ENCODE assay signal across 2 cellular contexts in the genomic region with DNA sequence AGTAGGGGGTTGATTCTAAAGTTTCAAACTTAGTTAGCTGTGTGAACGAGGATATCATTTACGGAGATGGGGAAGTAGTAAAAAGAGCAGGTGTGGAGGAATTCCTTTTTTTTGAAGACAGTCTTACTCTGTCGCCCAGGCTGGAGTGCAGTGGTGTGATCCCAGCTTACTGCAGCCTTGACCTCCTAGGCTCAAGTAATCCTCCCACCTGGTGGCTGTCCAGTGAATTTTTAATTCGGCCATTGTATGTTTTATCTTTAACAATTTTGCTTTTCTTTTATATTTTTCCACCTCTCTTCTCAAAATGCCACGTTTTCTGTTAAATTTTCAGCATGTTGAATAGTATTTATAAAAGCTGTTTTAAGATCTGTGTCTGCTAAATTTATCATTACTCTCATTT.
TF ChIP-seq lines count a peak whose summit lies in the region.

No MANE protein-coding gene starts in this region.

TF ChIP-seq in HepG2, 621 proteins besides CTCF, POLR2A, EP300 and RAD21 (continues in another document):
- TF ChIP-seq KDM2A (CRISPR knock-in tag; IDR thresholded peaks at IDR 0.05; ENCODE audit: borderline replicate concordance, low read depth) (no peak), GABPA (IDR thresholded peaks at IDR 0.05; ENCODE audit: low read depth, low read length) (no peak), GABPA (CRISPR knock-in tag; IDR thresholded peaks at IDR 0.05; ENCODE audit: low read depth) (no peak), ZNF383 (CRISPR knock-in tag; IDR thresholded peaks at IDR 0.05; ENCODE audit: borderline replicate concordance) (no peak)
- TF ChIP-seq, protein P1, sequence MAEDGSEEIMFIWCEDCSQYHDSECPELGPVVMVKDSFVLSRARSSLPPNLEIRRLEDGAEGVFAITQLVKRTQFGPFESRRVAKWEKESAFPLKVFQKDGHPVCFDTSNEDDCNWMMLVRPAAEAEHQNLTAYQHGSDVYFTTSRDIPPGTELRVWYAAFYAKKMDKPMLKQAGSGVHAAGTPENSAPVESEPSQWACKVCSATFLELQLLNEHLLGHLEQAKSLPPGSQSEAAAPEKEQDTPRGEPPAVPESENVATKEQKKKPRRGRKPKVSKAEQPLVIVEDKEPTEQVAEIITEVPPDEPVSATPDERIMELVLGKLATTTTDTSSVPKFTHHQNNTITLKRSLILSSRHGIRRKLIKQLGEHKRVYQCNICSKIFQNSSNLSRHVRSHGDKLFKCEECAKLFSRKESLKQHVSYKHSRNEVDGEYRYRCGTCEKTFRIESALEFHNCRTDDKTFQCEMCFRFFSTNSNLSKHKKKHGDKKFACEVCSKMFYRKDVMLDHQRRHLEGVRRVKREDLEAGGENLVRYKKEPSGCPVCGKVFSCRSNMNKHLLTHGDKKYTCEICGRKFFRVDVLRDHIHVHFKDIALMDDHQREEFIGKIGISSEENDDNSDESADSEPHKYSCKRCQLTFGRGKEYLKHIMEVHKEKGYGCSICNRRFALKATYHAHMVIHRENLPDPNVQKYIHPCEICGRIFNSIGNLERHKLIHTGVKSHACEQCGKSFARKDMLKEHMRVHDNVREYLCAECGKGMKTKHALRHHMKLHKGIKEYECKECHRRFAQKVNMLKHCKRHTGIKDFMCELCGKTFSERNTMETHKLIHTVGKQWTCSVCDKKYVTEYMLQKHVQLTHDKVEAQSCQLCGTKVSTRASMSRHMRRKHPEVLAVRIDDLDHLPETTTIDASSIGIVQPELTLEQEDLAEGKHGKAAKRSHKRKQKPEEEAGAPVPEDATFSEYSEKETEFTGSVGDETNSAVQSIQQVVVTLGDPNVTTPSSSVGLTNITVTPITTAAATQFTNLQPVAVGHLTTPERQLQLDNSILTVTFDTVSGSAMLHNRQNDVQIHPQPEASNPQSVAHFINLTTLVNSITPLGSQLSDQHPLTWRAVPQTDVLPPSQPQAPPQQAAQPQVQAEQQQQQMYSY (CRISPR knock-in tag; IDR thresholded peaks at IDR 0.05), result no peak
- TF ChIP-seq, protein P2, sequence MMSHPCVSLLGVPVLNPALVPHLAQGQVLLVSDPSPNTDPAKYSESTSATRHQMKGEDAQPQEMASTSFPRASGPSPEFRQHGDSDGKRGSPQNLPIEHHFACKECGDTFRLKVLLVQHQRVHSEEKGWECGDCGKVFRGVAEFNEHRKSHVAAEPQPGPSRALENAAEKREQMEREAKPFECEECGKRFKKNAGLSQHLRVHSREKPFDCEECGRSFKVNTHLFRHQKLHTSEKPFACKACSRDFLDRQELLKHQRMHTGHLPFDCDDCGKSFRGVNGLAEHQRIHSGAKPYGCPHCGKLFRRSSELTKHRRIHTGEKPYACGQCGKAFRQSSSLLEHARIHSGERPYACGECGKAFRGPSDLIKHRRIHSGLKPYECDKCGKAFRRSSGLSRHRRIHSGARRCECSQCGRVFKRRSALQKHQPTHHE (CRISPR knock-in tag; IDR thresholded peaks at IDR 0.05; ENCODE audit: borderline replicate concordance), result no peak
- TF ChIP-seq, protein P3, sequence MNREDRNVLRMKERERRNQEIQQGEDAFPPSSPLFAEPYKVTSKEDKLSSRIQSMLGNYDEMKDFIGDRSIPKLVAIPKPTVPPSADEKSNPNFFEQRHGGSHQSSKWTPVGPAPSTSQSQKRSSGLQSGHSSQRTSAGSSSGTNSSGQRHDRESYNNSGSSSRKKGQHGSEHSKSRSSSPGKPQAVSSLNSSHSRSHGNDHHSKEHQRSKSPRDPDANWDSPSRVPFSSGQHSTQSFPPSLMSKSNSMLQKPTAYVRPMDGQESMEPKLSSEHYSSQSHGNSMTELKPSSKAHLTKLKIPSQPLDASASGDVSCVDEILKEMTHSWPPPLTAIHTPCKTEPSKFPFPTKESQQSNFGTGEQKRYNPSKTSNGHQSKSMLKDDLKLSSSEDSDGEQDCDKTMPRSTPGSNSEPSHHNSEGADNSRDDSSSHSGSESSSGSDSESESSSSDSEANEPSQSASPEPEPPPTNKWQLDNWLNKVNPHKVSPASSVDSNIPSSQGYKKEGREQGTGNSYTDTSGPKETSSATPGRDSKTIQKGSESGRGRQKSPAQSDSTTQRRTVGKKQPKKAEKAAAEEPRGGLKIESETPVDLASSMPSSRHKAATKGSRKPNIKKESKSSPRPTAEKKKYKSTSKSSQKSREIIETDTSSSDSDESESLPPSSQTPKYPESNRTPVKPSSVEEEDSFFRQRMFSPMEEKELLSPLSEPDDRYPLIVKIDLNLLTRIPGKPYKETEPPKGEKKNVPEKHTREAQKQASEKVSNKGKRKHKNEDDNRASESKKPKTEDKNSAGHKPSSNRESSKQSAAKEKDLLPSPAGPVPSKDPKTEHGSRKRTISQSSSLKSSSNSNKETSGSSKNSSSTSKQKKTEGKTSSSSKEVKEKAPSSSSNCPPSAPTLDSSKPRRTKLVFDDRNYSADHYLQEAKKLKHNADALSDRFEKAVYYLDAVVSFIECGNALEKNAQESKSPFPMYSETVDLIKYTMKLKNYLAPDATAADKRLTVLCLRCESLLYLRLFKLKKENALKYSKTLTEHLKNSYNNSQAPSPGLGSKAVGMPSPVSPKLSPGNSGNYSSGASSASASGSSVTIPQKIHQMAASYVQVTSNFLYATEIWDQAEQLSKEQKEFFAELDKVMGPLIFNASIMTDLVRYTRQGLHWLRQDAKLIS (CRISPR knock-in tag; IDR thresholded peaks at IDR 0.05), result no peak
- TF ChIP-seq, protein P4, sequence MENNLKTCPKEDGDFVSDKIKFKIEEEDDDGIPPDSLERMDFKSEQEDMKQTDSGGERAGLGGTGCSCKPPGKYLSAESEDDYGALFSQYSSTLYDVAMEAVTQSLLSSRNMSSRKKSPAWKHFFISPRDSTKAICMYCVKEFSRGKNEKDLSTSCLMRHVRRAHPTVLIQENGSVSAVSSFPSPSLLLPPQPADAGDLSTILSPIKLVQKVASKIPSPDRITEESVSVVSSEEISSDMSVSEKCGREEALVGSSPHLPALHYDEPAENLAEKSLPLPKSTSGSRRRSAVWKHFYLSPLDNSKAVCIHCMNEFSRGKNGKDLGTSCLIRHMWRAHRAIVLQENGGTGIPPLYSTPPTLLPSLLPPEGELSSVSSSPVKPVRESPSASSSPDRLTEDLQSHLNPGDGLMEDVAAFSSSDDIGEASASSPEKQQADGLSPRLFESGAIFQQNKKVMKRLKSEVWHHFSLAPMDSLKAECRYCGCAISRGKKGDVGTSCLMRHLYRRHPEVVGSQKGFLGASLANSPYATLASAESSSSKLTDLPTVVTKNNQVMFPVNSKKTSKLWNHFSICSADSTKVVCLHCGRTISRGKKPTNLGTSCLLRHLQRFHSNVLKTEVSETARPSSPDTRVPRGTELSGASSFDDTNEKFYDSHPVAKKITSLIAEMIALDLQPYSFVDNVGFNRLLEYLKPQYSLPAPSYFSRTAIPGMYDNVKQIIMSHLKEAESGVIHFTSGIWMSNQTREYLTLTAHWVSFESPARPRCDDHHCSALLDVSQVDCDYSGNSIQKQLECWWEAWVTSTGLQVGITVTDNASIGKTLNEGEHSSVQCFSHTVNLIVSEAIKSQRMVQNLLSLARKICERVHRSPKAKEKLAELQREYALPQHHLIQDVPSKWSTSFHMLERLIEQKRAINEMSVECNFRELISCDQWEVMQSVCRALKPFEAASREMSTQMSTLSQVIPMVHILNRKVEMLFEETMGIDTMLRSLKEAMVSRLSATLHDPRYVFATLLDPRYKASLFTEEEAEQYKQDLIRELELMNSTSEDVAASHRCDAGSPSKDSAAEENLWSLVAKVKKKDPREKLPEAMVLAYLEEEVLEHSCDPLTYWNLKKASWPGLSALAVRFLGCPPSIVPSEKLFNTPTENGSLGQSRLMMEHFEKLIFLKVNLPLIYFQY (CRISPR knock-in tag; IDR thresholded peaks at IDR 0.05; ENCODE audit: borderline replicate concordance), result no peak

TF ChIP-seq in K562, 482 proteins besides CTCF, POLR2A, EP300 and RAD21:
- TF ChIP-seq, protein P5, sequence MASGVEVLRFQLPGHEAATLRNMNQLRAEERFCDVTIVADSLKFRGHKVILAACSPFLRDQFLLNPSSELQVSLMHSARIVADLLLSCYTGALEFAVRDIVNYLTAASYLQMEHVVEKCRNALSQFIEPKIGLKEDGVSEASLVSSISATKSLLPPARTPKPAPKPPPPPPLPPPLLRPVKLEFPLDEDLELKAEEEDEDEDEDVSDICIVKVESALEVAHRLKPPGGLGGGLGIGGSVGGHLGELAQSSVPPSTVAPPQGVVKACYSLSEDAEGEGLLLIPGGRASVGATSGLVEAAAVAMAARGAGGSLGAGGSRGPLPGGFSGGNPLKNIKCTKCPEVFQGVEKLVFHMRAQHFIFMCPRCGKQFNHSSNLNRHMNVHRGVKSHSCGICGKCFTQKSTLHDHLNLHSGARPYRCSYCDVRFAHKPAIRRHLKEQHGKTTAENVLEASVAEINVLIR (CRISPR knock-in tag; IDR thresholded peaks at IDR 0.05), result no peak
- TF ChIP-seq KLF13 (tag; IDR thresholded peaks at IDR 0.05; ENCODE audit: borderline replicate concordance, low read depth) (no peak), SMAD2 (IDR thresholded peaks at IDR 0.05; ENCODE audit: low read depth, low read length) (no peak), RBFOX2 (IDR thresholded peaks at IDR 0.05; ENCODE audit: low read depth, low read length) (no peak), HCFC1 (IDR thresholded peaks at IDR 0.05; ENCODE audit: low read depth, low read length) (no peak), MECOM (CRISPR knock-in tag; IDR thresholded peaks at IDR 0.05) (no peak), ZNF253 (CRISPR knock-in tag; conservative IDR thresholded peaks at IDR 0.05) (no peak), KHSRP (IDR thresholded peaks at IDR 0.05) (no peak), GTF2F1 (IDR thresholded peaks at IDR 0.05; ENCODE audit: low read depth, low read length) (no peak), ZFPM2 (CRISPR knock-in tag; IDR thresholded peaks at IDR 0.05) (no peak), RFX1 (IDR thresholded peaks at IDR 0.05) (no peak)
- TF ChIP-seq, protein P6, sequence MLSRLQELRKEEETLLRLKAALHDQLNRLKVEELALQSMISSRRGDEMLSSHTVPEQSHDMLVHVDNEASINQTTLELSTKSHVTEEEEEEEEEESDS (CRISPR knock-in tag; IDR thresholded peaks at IDR 0.05), result no peak
